Comparison of ENCODE assay signal across 1 cellular context in genomic region chr19:46081928-46082727, GRCh38.
TF ChIP-seq lines count a peak whose summit lies in the region.

No MANE protein-coding gene starts in this region.

TF ChIP-seq in H1, 55 proteins besides CTCF, POLR2A, EP300 and RAD21 (continued from another document):
- 0 out of 2 replicates have a peak, but pooled peaks have one; percentile 17 for TF ChIP-seq RFX5 (IDR thresholded peaks at IDR 0.05; ENCODE audit: borderline replicate concordance, low read depth, low read length)
- no peak for TF ChIP-seq SP1 (IDR thresholded peaks at IDR 0.05; ENCODE audit: low read depth, low read length)
- no peak for TF ChIP-seq GABPA (IDR thresholded peaks at IDR 0.05; ENCODE audit: borderline replicate concordance, insufficient read depth, low read length)
- TF ChIP-seq ATF2 (IDR thresholded peaks at IDR 0.05; ENCODE audit: low read length), result no peak
- no peak for TF ChIP-seq NRF1 (IDR thresholded peaks at IDR 0.05; ENCODE audit: low read depth, low read length)
